ENCODE assay signal across 23 cellular contexts in genomic region chr6:41475164-41475563, GRCh38.
DNase-seq lines count a peak whose midpoint lies in the region; ATAC-seq, FAIRE-seq and TF ChIP-seq lines count a peak whose summit lies in the region.
"Had no signal": no experiment of that assay in that cellular context is flagged by ENCODE, and none has a peak within 500 bp of the region (broad histone marks: within the 10 kb centered on the region; RNA-seq: fewer than 3 reads in every experiment).

No MANE protein-coding gene starts in this region.

- H3K4ac ChIP-seq in neuronal stem cell (ENCODE audit: low read length) = no peak overlapping the region

- TF ChIP-seq CTCF in natural killer cell (IDR thresholded peaks at IDR 0.05) (no peak), GM12878 (IDR thresholded peaks at IDR 0.05 in 2 of 3, conservative IDR thresholded peaks at IDR 0.05 in 1 of 3; ENCODE audit: control insufficient read depth in 2 of 3, extremely low read depth in 1 of 3, insufficient read depth in 1 of 3, low read depth in 3 of 3, low read length in 3 of 3) (no peak), uterus (IDR thresholded peaks at IDR 0.05) (no peak)

- H3K4me3 ChIP-seq in GM12878 = no peak overlapping the region
- no peak overlapping the region for H3K4me3 ChIP-seq in neuronal stem cell (ENCODE audit: low read length in 2 of 2)
- H3K4me3 ChIP-seq in uterus = no peak overlapping the region
- H3K4me3 ChIP-seq: A549; BLaER1 treated with 17β-estradiol and CSF1 and Interleukin-3, amounts not matched to agents 10 nM and 100 nM had no signal

- H2BK12ac ChIP-seq in neuronal stem cell (ENCODE audit: low read length) = no peak overlapping the region

- H2BK5ac ChIP-seq in neuronal stem cell (ENCODE audit: low read length) = no peak overlapping the region

- H3K27me3 ChIP-seq in GM12878 (replicated peaks in 1 of 2; ENCODE audit: control insufficient read depth in 2 of 2, insufficient read depth in 2 of 2, low read length in 1 of 2) (peaks cover 0 to 3% of the 10 kb centered on the region in 2 experiments; a peak in 2 of 4 replicates), neuronal stem cell (ENCODE audit: control insufficient read depth in 3 of 3, insufficient read depth in 3 of 3, low read depth in 1 of 3, low read length in 3 of 3) (peaks cover 4 to 51% (median 9%) of the 10 kb centered on the region in 3 experiments), uterus (peaks cover 0 to 3% of the 10 kb centered on the region in 2 donors)

- H3K9me3 ChIP-seq in GM12878 (replicated peaks; ENCODE audit: control insufficient read depth, insufficient read depth, low read length) (no peaks in the 10 kb centered on the region), neuronal stem cell (replicated peaks in 1 of 2; ENCODE audit: control insufficient read depth in 2 of 2, insufficient read depth in 1 of 2, low read depth in 1 of 2, low read length in 2 of 2) (no peaks in the 10 kb centered on the region), uterus (no peaks in the 10 kb centered on the region)
- H3K9me3 ChIP-seq: A549; BLaER1 treated with 17β-estradiol and CSF1 and Interleukin-3, amounts not matched to agents 10 nM and 100 nM; Caco-2 had no signal

- no peak overlapping the region for H3K9ac ChIP-seq in GM12878 (ENCODE audit: control insufficient read depth, insufficient read depth, low read length)
- H3K9ac ChIP-seq in neuronal stem cell (ENCODE audit: low read depth, low read length, poor library complexity) = no peak overlapping the region
- H3K9ac ChIP-seq: BLaER1 treated with 17β-estradiol and CSF1 and Interleukin-3, amounts not matched to agents 10 nM and 100 nM had no signal

- no peaks in the 10 kb centered on the region for H3K4me1 ChIP-seq in GM12878 (ENCODE audit: control insufficient read depth, insufficient read depth, low read length)
- H3K4me1 ChIP-seq in neuronal stem cell (ENCODE audit: control insufficient read depth in 2 of 2, insufficient read depth in 1 of 2, low read depth in 1 of 2, low read length in 2 of 2) = peaks cover 9 to 30% of the 10 kb centered on the region in 2 donors
- H3K4me1 ChIP-seq in uterus = peaks cover 0 to 8% of the 10 kb centered on the region in 2 donors
- H3K4me1 ChIP-seq: A549 had no signal

- no peak for TF ChIP-seq EP300 in GM12878 (IDR thresholded peaks at IDR 0.05; ENCODE audit: borderline replicate concordance in 1 of 2, control insufficient read depth in 1 of 2, low read depth in 2 of 2, low read length in 2 of 2)

- no peaks in the 10 kb centered on the region for H4K20me1 ChIP-seq in GM12878 (ENCODE audit: control insufficient read depth, insufficient read depth)
- H4K20me1 ChIP-seq: BLaER1 treated with 17β-estradiol and CSF1 and Interleukin-3, amounts not matched to agents 10 nM and 100 nM had no signal

- no peak for FAIRE-seq in GM12878 (lab: Jason Lieb, UNC)
- FAIRE-seq: A549, D721Med, G401.6, GM12892, GM18507, GM19239 had no signal

- H3K18ac ChIP-seq in neuronal stem cell (ENCODE audit: low read length) = no peak overlapping the region

- H4K91ac ChIP-seq in neuronal stem cell (ENCODE audit: low read depth, low read length, poor library complexity) = peak overlapping the region; percentile 85

- H3K27me3 Mint-ChIP-seq in natural killer cell treated with Interleukin-12 subunit alpha and Interleukin-12 subunit beta and Interleukin-15 and Interleukin-18, amount 100 ng/mL, for 72 hours = peaks cover 40 to 64% of the 10 kb centered on the region in 2 donors
- H3K27me3 Mint-ChIP-seq in natural killer cell (ENCODE audit: low read depth in 2 of 2) = peaks cover 52 to 64% of the 10 kb centered on the region in 2 donors

- no peaks in the 10 kb centered on the region for H3K36me3 ChIP-seq in GM12878 (ENCODE audit: control insufficient read depth in 2 of 2, insufficient read depth in 2 of 2, low read length in 1 of 2)
- H3K36me3 ChIP-seq in neuronal stem cell (replicated peaks in 1 of 2; ENCODE audit: control insufficient read depth in 2 of 2, insufficient read depth in 2 of 2, low read length in 2 of 2) = no peaks in the 10 kb centered on the region
- H3K36me3 ChIP-seq in uterus = no peaks in the 10 kb centered on the region
- H3K36me3 ChIP-seq: BLaER1 treated with 17β-estradiol and CSF1 and Interleukin-3, amounts not matched to agents 10 nM and 100 nM had no signal

- POLR2A ChIA-PET in GM12878 (lab: Charles Lee) = interaction anchor here (1.5 to 2.6 kb wide), 2 partner anchors 10 to 13 kb away, joined by 3 to 12 read pairs; no protein-coding TSS in a partner anchor

- H3K4me2 ChIP-seq in GM12878 (ENCODE audit: control insufficient read depth, insufficient read depth) (no peak overlapping the region), neuronal stem cell (ENCODE audit: insufficient read depth, low read length, poor library complexity, severe bottlenecking) (no peak overlapping the region)
- H3K4me2 ChIP-seq: A549 had no signal

- TF ChIP-seq RAD21 in GM12878 (IDR thresholded peaks at IDR 0.05; ENCODE audit: insufficient read depth, low read depth, low read length) = no peak

- peak overlapping the region; percentile 19 to 89 for H3K27ac Mint-ChIP-seq in natural killer cell treated with Interleukin-12 subunit alpha and Interleukin-12 subunit beta and Interleukin-15 and Interleukin-18, amount 100 ng/mL, for 72 hours
- no peak overlapping the region for H3K27ac Mint-ChIP-seq in natural killer cell
- H3K27ac Mint-ChIP-seq: B cell; CD4-positive, alpha-beta T cell; CD8-positive, alpha-beta T cell had no signal

- H2AFZ ChIP-seq in GM12878 (ENCODE audit: control insufficient read depth, low read depth, low read length) (no peak overlapping the region), neuronal stem cell (ENCODE audit: low read length) (no peak overlapping the region)

- no TSS peak for BruUV-seq in GM12878 (replicated peaks; lab: Mats Ljungman, UMichigan)

- H3K79me2 ChIP-seq in GM12878 (ENCODE audit: control insufficient read depth, insufficient read depth, low read length) = no peaks in the 10 kb centered on the region

- H3K79me1 ChIP-seq in neuronal stem cell (ENCODE audit: low read depth, low read length) = no peaks in the 10 kb centered on the region

- H4K8ac ChIP-seq in neuronal stem cell (ENCODE audit: low read depth, low read length) = no peak overlapping the region

- H3K14ac ChIP-seq in neuronal stem cell (ENCODE audit: low read length) = no peak overlapping the region

- intact Hi-C loops in natural killer cell (cut with micrococcal nuclease) (no loop called here), GM12878 (cut with micrococcal nuclease; ENCODE audit: unreplicated experiment) (no loop called here), uterus (cut with DNase I; ENCODE audit: low total_unique reads) (no loop called here)

- CTCF ChIA-PET in GM12878 (lab: Yijun Ruan, JAX) = interaction anchor here (0.9 to 1.0 kb wide), 2 partner anchors 10 to 11 kb away, joined by 3 read pairs; no protein-coding TSS in a partner anchor

- DNase-seq in natural killer cell treated with Interleukin-12 subunit alpha and Interleukin-12 subunit beta and Interleukin-15 and Interleukin-18, amount 100 ng/mL, for 72 hours (ENCODE audit: low spot score) = no peak
- DNase-seq in natural killer cell (no peak), GM12878 (ENCODE audit: low read depth, low spot score) (no peak), neuronal stem cell (ENCODE audit: low spot score) (no peak), uterus (no peak), retina (no peak)
- DNase-seq: AML-193; Caco-2; Calu3; CD4-positive, alpha-beta T cell; CD8-positive, alpha-beta T cell; DMS79 treated with DMSO at 0.1 percent for 48 hours; GF-D8 had no signal

- RAD21 ChIA-PET in GM12878 (lab: Charles Lee; ENCODE audit: unreplicated experiment) = interaction anchor here (0.8 to 1.7 kb wide), 4 partner anchors 11 to 57 kb away, joined by 3 to 7 read pairs (median 6); no protein-coding TSS in a partner anchor

- TF ChIP-seq POLR2A in GM12878 (IDR thresholded peaks at IDR 0.05; ENCODE audit: low read depth, low read length) (no peak), uterus (IDR thresholded peaks at IDR 0.05) (no peak)

- H3K27ac ChIP-seq in GM12878 (ENCODE audit: control insufficient read depth, insufficient read depth) (no peak overlapping the region), neuronal stem cell (replicated peaks; ENCODE audit: low read length) (no peak overlapping the region), uterus (no peak overlapping the region)
- H3K27ac ChIP-seq: 22Rv1; A549; BLaER1 treated with 17β-estradiol and CSF1 and Interleukin-3, amounts not matched to agents 10 nM and 100 nM; C4-2B had no signal

- no peak overlapping the region for H3K23ac ChIP-seq in neuronal stem cell (ENCODE audit: low read depth, low read length, poor library complexity)

- SMC1A ChIA-PET in GM12878 (lab: Charles Lee; ENCODE audit: uncharacterized antibody, unreplicated experiment) = interaction anchor here (0.8 to 0.9 kb wide), 2 partner anchors 49 to 57 kb away, joined by 3 to 4 read pairs; no protein-coding TSS in a partner anchor

- H3K4me3 Mint-ChIP-seq in natural killer cell treated with Interleukin-12 subunit alpha and Interleukin-12 subunit beta and Interleukin-15 and Interleukin-18, amount 100 ng/mL, for 72 hours = no peak overlapping the region
- no peak overlapping the region for H3K4me3 Mint-ChIP-seq in natural killer cell
- H3K4me3 Mint-ChIP-seq: B cell; CD4-positive, alpha-beta T cell; CD8-positive, alpha-beta T cell had no signal

- H2AK5ac ChIP-seq in neuronal stem cell (ENCODE audit: low read depth, low read length) = no peak overlapping the region

- no peak overlapping the region for H2BK15ac ChIP-seq in neuronal stem cell (ENCODE audit: low read length)

- peaks cover 26 to 33% of the 10 kb centered on the region in 2 donors for H3K4me1 Mint-ChIP-seq in natural killer cell treated with Interleukin-12 subunit alpha and Interleukin-12 subunit beta and Interleukin-15 and Interleukin-18, amount 100 ng/mL, for 72 hours (ENCODE audit: low read depth in 2 of 2)
- H3K4me1 Mint-ChIP-seq in natural killer cell = peaks cover 0 to 4% of the 10 kb centered on the region in 2 donors

- no peak overlapping the region for H2BK120ac ChIP-seq in neuronal stem cell (ENCODE audit: low read depth, low read length)

- H3K36me3 Mint-ChIP-seq in natural killer cell treated with Interleukin-12 subunit alpha and Interleukin-12 subunit beta and Interleukin-15 and Interleukin-18, amount 100 ng/mL, for 72 hours = no peaks in the 10 kb centered on the region
- H3K36me3 Mint-ChIP-seq in natural killer cell = no peaks in the 10 kb centered on the region
- H3K36me3 Mint-ChIP-seq: CD8-positive, alpha-beta T cell had no signal

- no peak for ATAC-seq in natural killer cell treated with Interleukin-12 subunit alpha and Interleukin-12 subunit beta and Interleukin-15 and Interleukin-18, amount 100 ng/mL, for 72 hours
- ATAC-seq in natural killer cell (no peak), GM12878 (no peak)
- ATAC-seq: A549; CD8-positive, alpha-beta T cell had no signal

- in situ Hi-C loops in GM12878 (cut with MboI) = no loop called here

- H3K9me3 Mint-ChIP-seq in natural killer cell treated with Interleukin-12 subunit alpha and Interleukin-12 subunit beta and Interleukin-15 and Interleukin-18, amount 100 ng/mL, for 72 hours = no peaks in the 10 kb centered on the region
- H3K9me3 Mint-ChIP-seq in natural killer cell = no peaks in the 10 kb centered on the region
- H3K9me3 Mint-ChIP-seq: CD4-positive, alpha-beta T cell; CD8-positive, alpha-beta T cell had no signal

- WGBS in GM12878 (ENCODE audit: insufficient coverage, insufficient replicate concordance, low lambda C conversion rate, missing lambda C conversion rate) = 49% methylated on average over 6 of the region's 6 CpGs
- no CpG with 5 or more reads among the region's 6 CpGs for WGBS in neuronal stem cell (ENCODE audit: extremely low coverage in 2 of 2, insufficient read length in 2 of 2, insufficient replicate concordance in 1 of 2), 2 donors

Comparison
In these comparisons a context has a peak if more than half of its experiments do, and no peak if none do; other contexts are left out.
1. H3K27ac Mint-ChIP-seq: peak in natural killer cell treated with Interleukin-12 subunit alpha and Interleukin-12 subunit beta and Interleukin-15 and Interleukin-18, amount 100 ng/mL, for 72 hours (2 of 2); none in natural killer cell (0 of 2).